ENCODE assay signal across 8 cellular contexts in the genomic region with DNA sequence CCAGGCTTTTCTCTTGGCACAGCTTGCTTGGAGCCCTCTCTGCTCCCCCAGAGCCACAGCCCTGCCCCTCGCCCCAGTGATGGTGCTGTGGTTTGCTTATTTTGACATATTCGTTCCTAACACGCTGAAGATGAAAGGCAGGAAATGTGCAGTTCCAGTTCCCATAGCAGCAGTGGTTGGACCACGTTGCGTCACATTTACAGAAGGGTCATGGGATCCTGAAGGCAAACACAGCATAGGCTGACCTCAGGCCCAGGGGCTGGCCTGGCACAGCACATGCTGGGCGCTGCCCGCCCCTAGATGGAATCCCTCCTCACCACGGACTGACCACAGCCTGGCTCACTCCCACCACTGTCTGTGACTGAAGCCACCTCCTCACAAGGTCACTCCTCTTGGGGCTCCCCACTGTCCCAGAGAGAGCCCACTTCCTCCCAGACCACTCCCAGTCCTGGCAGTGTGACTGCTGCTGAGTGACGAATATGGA. TPM values are rescaled to one million over a fixed set of nuclear protein-coding genes. Genes with fewer than 3 reads are reported as not detected.
DNase-seq lines count a peak whose midpoint lies in the region; TF ChIP-seq lines count a peak whose summit lies in the region.

No MANE protein-coding gene starts in this region.

- POLR2A ChIA-PET in AG04449 (lab: Yijun Ruan, JAX), result interaction anchor here (3.6 kb wide), 1 partner anchor 9 kb away, joined by 17 read pairs; no protein-coding TSS in a partner anchor

- no peak for TF ChIP-seq CTCF in AG04449 (IDR thresholded peaks at IDR 0.05; ENCODE audit: insufficient read depth, low read length, missing control alignments)

- peak overlapping the region; percentile 33 for H3K4me3 Mint-ChIP-seq in activated naive CD8-positive, alpha-beta T cell
- H3K4me3 Mint-ChIP-seq in immature natural killer cell, result peak overlapping the region; percentile 11 to 40 (median 31)

- peak overlapping the region; percentile 92 for H3K27ac Mint-ChIP-seq in activated naive CD8-positive, alpha-beta T cell
- peak overlapping the region; percentile 44 to 96 (median 82) for H3K27ac Mint-ChIP-seq in immature natural killer cell

- CTCF ChIA-PET in AG04449 (lab: Yijun Ruan, JAX), result interaction anchor here (12.4 kb wide), 1 partner anchor 206 kb away, joined by 417 read pairs; no protein-coding TSS in a partner anchor

- peak; percentile 90 for DNase-seq in AG04449 (ENCODE audit: low read depth, low spot score)
- DNase-seq in HCEC 1CT, result peak; percentile 93
- DNase-seq in SKM-1 treated with dmso at 0.1 percent for 144 hours (lab: John Stamatoyannopoulos, UW; ENCODE audit: unreplicated experiment), result peak; percentile 72
- DNase-seq in immature natural killer cell, result peak; percentile 79 to 85 (median 80)
- peak; percentile 36 to 62 (median 38) for DNase-seq in stimulated activated CD4-positive, alpha-beta T cell treated with anti-CD3 and anti-CD28 coated beads, TNF-alpha, amount 100 ng/mL, for 48 hours (ENCODE audit: low read depth in 3 of 3)
- no peak for DNase-seq in caudate nucleus (lab: John Stamatoyannopoulos, UW)
- DNase-seq in SK-N-DZ (ENCODE audit: low spot score), result no peak

- H3K9me3 Mint-ChIP-seq in activated naive CD8-positive, alpha-beta T cell (ENCODE audit: low read depth), result no peaks in the 10 kb centered on the region
- H3K9me3 Mint-ChIP-seq in immature natural killer cell, result no peaks in the 10 kb centered on the region

- H3K36me3 Mint-ChIP-seq in activated naive CD8-positive, alpha-beta T cell, result no peaks in the 10 kb centered on the region
- H3K36me3 Mint-ChIP-seq in immature natural killer cell, result no peaks in the 10 kb centered on the region

- H3K4me3 ChIP-seq in AG04449 (ENCODE audit: low read depth, low read length), result no peak overlapping the region

- no peaks in the 10 kb centered on the region for H3K27me3 Mint-ChIP-seq in activated naive CD8-positive, alpha-beta T cell
- H3K27me3 Mint-ChIP-seq in immature natural killer cell (ENCODE audit: low read depth in 3 of 3), result peaks cover 6 to 10% (median 9%) of the 10 kb centered on the region in 3 donors

- no peak overlapping the region for H3K27ac ChIP-seq in caudate nucleus (ENCODE audit: low read depth, low read length)

- H3K4me1 Mint-ChIP-seq in activated naive CD8-positive, alpha-beta T cell (ENCODE audit: low read depth), result peaks cover 51% of the 10 kb centered on the region
- peaks cover 18 to 24% of the 10 kb centered on the region in 2 donors for H3K4me1 Mint-ChIP-seq in immature natural killer cell

RNA-seq across cellular contexts. Expression of a gene that starts 14.2 kb away (rescaled TPM):
- polyA plus RNA-seq in immature natural killer cell, result not detected
- polyA plus RNA-seq in SK-N-DZ (2014; cell fraction: cytosol; rRNA removed), result 1.4 and 1.9 TPM in 2 replicates
- 0.96 and 2.9 TPM in 2 replicates for polyA plus RNA-seq in SK-N-DZ (2014; cell fraction: nucleus; rRNA removed)

Comparison
In these comparisons a context has a peak if more than half of its experiments do, and no peak if none do; other contexts are left out.
1. DNase-seq: peak in AG04449 (single experiment), HCEC 1CT (single experiment), SKM-1 treated with dmso at 0.1 percent for 144 hours (single experiment), immature natural killer cell (3 of 3) and stimulated activated CD4-positive, alpha-beta T cell treated with anti-CD3 and anti-CD28 coated beads, TNF-alpha, amount 100 ng/mL, for 48 hours (3 of 3); none in caudate nucleus (0 of 61) and SK-N-DZ (single experiment).